In genomic region chr19:28170066-28170465, GRCh38 we compare ENCODE assay signal across 21 cellular contexts.
DNase-seq lines count a peak whose midpoint lies in the region; FAIRE-seq and TF ChIP-seq lines count a peak whose summit lies in the region.
"Had no signal": no experiment of that assay in that cellular context is flagged by ENCODE, and none has a peak within 500 bp of the region (broad histone marks: within the 10 kb centered on the region; RNA-seq: fewer than 3 reads in every experiment).

No MANE protein-coding gene starts in this region.

- H3K4me1 Mint-ChIP-seq in endodermal cell (peaks cover 34% of the 10 kb centered on the region), type B pancreatic cell (ENCODE audit: unreplicated experiment) (peaks cover 38% of the 10 kb centered on the region)

- no peak overlapping the region for H3K9ac ChIP-seq in endodermal cell (ENCODE audit: extremely low read depth, low read length, poor library complexity, severe bottlenecking)

- TF ChIP-seq CTCF in endodermal cell (conservative IDR thresholded peaks at IDR 0.05) (no peak), type B pancreatic cell (conservative IDR thresholded peaks at IDR 0.05) (no peak)

- H3K9me3 ChIP-seq in endodermal cell (ENCODE audit: control insufficient read depth, low read length) = peaks cover 13% of the 10 kb centered on the region
- H3K9me3 ChIP-seq in small intestine (ENCODE audit: control insufficient read depth, low read depth) = no peaks in the 10 kb centered on the region
- H3K9me3 ChIP-seq: adrenal gland, HAP-1, SJCRH30, vagina had no signal

- H3K27ac Mint-ChIP-seq in endodermal cell = peak overlapping the region; percentile 95
- no peak overlapping the region for H3K27ac Mint-ChIP-seq in type B pancreatic cell
- H3K27ac Mint-ChIP-seq: dendritic cell treated with granulocyte-macrophage colony-stimulating factor and Interleukin-4, amounts not matched to agents 40 ng/mL and 50 ng/mL, for 4 days had no signal

- DNase-seq in NCI-H2227 (lab: John Stamatoyannopoulos, UW; ENCODE audit: unreplicated experiment) (peak; percentile 24), NCI-H2227 treated with DMSO at 0.1 percent for 48 hours (lab: John Stamatoyannopoulos, UW) (no peak), NCI-H526 (lab: John Stamatoyannopoulos, UW) (peak; percentile 18 to 57), endodermal cell (peak; percentile 47), type B pancreatic cell (ENCODE audit: extremely low spot score, unreplicated experiment) (no peak), T-helper 9 cell (no peak), SIG-M5 (lab: John Stamatoyannopoulos, UW) (no peak), small intestine (no peak)
- DNase-seq: adrenal gland, COR-L47, EL, heart right ventricle, kidney, NCI-H146, NCI-H510A treated with DMSO at 0.1 percent for 48 hours, PC-3, SJCRH30 had no signal

- WGBS in endodermal cell (ENCODE audit: insufficient coverage in 1 of 2, insufficient read length in 1 of 2), 2 experiments = 84 to 100% methylated on average over 1 to 3 of the region's 3 CpGs
- WGBS in small intestine, 3 donors = 52 to 63% (median 54%) methylated on average over 3 of the region's 3 CpGs

- H3K36me3 ChIP-seq in endodermal cell (ENCODE audit: control insufficient read depth, insufficient read depth, low read length) (no peaks in the 10 kb centered on the region), small intestine (ENCODE audit: control insufficient read depth in 2 of 2, insufficient read depth in 2 of 2, low read length in 2 of 2) (no peaks in the 10 kb centered on the region)
- H3K36me3 ChIP-seq: adrenal gland, HAP-1, heart right ventricle, SJCRH30, vagina had no signal

- H3K27me3 ChIP-seq in endodermal cell (ENCODE audit: control insufficient read depth, insufficient read depth, low read length, poor library complexity, severe bottlenecking) (no peaks in the 10 kb centered on the region), small intestine (ENCODE audit: control insufficient read depth in 2 of 2, insufficient read depth in 2 of 2, low read length in 2 of 2) (no peaks in the 10 kb centered on the region)
- H3K27me3 ChIP-seq: adrenal gland, heart right ventricle, SJCRH30, vagina had no signal

- no peak overlapping the region for H3K4me3 Mint-ChIP-seq in endodermal cell
- H3K4me3 Mint-ChIP-seq in type B pancreatic cell = peak overlapping the region; percentile 47
- H3K4me3 Mint-ChIP-seq: dendritic cell treated with granulocyte-macrophage colony-stimulating factor and Interleukin-4, amounts not matched to agents 40 ng/mL and 50 ng/mL, for 4 days had no signal

- H3K4me3 ChIP-seq in endodermal cell (ENCODE audit: low read length) = peak overlapping the region; percentile 4
- no peak overlapping the region for H3K4me3 ChIP-seq in small intestine (ENCODE audit: low read depth in 1 of 2, low read length in 2 of 2)
- H3K4me3 ChIP-seq: adrenal gland, HAP-1, heart right ventricle, lung, SJCRH30, vagina had no signal

- H3K27ac ChIP-seq in endodermal cell (ENCODE audit: low read depth, low read length) (peak overlapping the region; percentile 75), small intestine (ENCODE audit: low read depth in 1 of 2, low read length in 1 of 2) (no peak overlapping the region)
- H3K27ac ChIP-seq: adrenal gland, heart right ventricle, SJCRH30, vagina had no signal

- H3K9me3 Mint-ChIP-seq in endodermal cell (peaks cover 4% of the 10 kb centered on the region), type B pancreatic cell (no peaks in the 10 kb centered on the region)

- H3K36me3 Mint-ChIP-seq in endodermal cell (ENCODE audit: low read depth) (no peaks in the 10 kb centered on the region), type B pancreatic cell (no peaks in the 10 kb centered on the region)

- FAIRE-seq in small intestine (lab: Jason Lieb, UNC) = no peak
- FAIRE-seq: kidney had no signal

- H3K4me1 ChIP-seq in endodermal cell (ENCODE audit: control insufficient read depth, insufficient read depth, low read length) = peaks cover 11% of the 10 kb centered on the region
- H3K4me1 ChIP-seq in small intestine (ENCODE audit: control insufficient read depth in 2 of 2, insufficient read depth in 1 of 2, low read depth in 1 of 2, low read length in 1 of 2) = no peaks in the 10 kb centered on the region
- H3K4me1 ChIP-seq: adrenal gland, HAP-1, heart right ventricle, SJCRH30, vagina had no signal

- H3K27me3 Mint-ChIP-seq in endodermal cell (ENCODE audit: insufficient read depth) (no peaks in the 10 kb centered on the region), type B pancreatic cell (peaks cover 21% of the 10 kb centered on the region)
- H3K27me3 Mint-ChIP-seq: dendritic cell treated with granulocyte-macrophage colony-stimulating factor and Interleukin-4, amounts not matched to agents 40 ng/mL and 50 ng/mL, for 4 days had no signal

Comparison
In these comparisons a context has a peak if more than half of its experiments do, and no peak if none do; other contexts are left out.
1. DNase-seq: peak in NCI-H2227 (single experiment), NCI-H526 (2 of 2) and endodermal cell (single experiment); none in NCI-H2227 treated with DMSO at 0.1 percent for 48 hours (single experiment), type B pancreatic cell (single experiment), T-helper 9 cell (single experiment), SIG-M5 (single experiment) and small intestine (single experiment).